ENCODE assay signal across 9 cellular contexts in genomic region chr7:25852249-25852994, GRCh38.
DNase-seq lines count a peak whose midpoint lies in the region; ATAC-seq, FAIRE-seq and TF ChIP-seq lines count a peak whose summit lies in the region.
"Had no signal": no experiment of that assay in that cellular context is flagged by ENCODE, and none has a peak within 500 bp of the region (broad histone marks: within the 10 kb centered on the region; RNA-seq: fewer than 3 reads in every experiment).

No MANE protein-coding gene starts in this region.

- H2BK120ac ChIP-seq in H1 (replicated peaks; ENCODE audit: low read depth, low read length), result no peak overlapping the region

- H3K36me3 Mint-ChIP-seq in CD14-positive monocyte, result peaks cover 7 to 18% of the 10 kb centered on the region in 2 donors
- H3K36me3 Mint-ChIP-seq in nephron progenitor cell (ENCODE audit: low read depth), result no peaks in the 10 kb centered on the region
- H3K36me3 Mint-ChIP-seq: memory B cell had no signal

- H4K20me1 ChIP-seq in H1 (replicated peaks in 1 of 2; ENCODE audit: control insufficient read depth in 1 of 2, insufficient read depth in 2 of 2, low read length in 2 of 2), result no peaks in the 10 kb centered on the region

- no peak overlapping the region for H3K27ac Mint-ChIP-seq in CD14-positive monocyte
- no peak overlapping the region for H3K27ac Mint-ChIP-seq in nephron progenitor cell

- no peak overlapping the region for H3K9ac ChIP-seq in H1 (replicated peaks in 1 of 4; ENCODE audit: extremely low read depth in 1 of 4, low read depth in 3 of 4, low read length in 3 of 4)

- POLR2A ChIA-PET in H1 (lab: Charles Lee; ENCODE audit: partially characterized antibody), result interaction anchor here (0.6 to 0.7 kb wide), 2 partner anchors 10 to 277 kb away, joined by 3 read pairs; no protein-coding TSS in a partner anchor

- TF ChIP-seq CTCF in CD14-positive monocyte (IDR thresholded peaks at IDR 0.05), result no peak
- TF ChIP-seq CTCF in H1 (IDR thresholded peaks at IDR 0.05; ENCODE audit: control extremely low read depth in 1 of 3, insufficient read depth in 1 of 3, low read depth in 1 of 3, low read length in 3 of 3), result no peak
- no peak for TF ChIP-seq CTCF in nephron progenitor cell (IDR thresholded peaks at IDR 0.05)

- H3K4ac ChIP-seq in H1 (replicated peaks; ENCODE audit: insufficient read length, low read depth, low read length), result no peak overlapping the region

- peak overlapping the region; percentile 22 to 68 (median 34) for H3K4me3 ChIP-seq in H1 (ENCODE audit: extremely low read depth in 1 of 4, insufficient read depth in 2 of 4, low read depth in 3 of 4, low read length in 4 of 4)

- no peak for TF ChIP-seq RAD21 in H1 (IDR thresholded peaks at IDR 0.05 in 1 of 2, conservative IDR thresholded peaks at IDR 0.05 in 1 of 2; ENCODE audit: low read depth in 2 of 2, low read length in 2 of 2)

- H3K4me1 Mint-ChIP-seq in CD14-positive monocyte (peaks cover 22% of the 10 kb centered on the region), nephron progenitor cell (peaks cover 68% of the 10 kb centered on the region)

- no peak overlapping the region for H4K5ac ChIP-seq in H1 (ENCODE audit: insufficient read length, low read depth, low read length)

- intact Hi-C loops in CD14-positive monocyte (cut with micrococcal nuclease), result no loop called here

- H3K23ac ChIP-seq in H1 (ENCODE audit: insufficient read length), result no peak overlapping the region

- H3K27ac ChIP-seq in H1 (ENCODE audit: low read depth, low read length), result no peak overlapping the region

- H3K27me3 ChIP-seq in H1 (replicated peaks in 1 of 4; ENCODE audit: control insufficient read depth in 3 of 4, extremely low read depth in 1 of 4, insufficient read depth in 3 of 4, low read length in 3 of 4), result peaks cover 16 to 47% (median 33%) of the 10 kb centered on the region in 4 experiments; a peak in 6 of 7 replicates

- H2AK5ac ChIP-seq in H1 (ENCODE audit: low read depth, low read length), result no peak overlapping the region

- no peak for TF ChIP-seq EP300 in H1 (IDR thresholded peaks at IDR 0.05; ENCODE audit: borderline replicate concordance in 1 of 2, low read depth in 2 of 2, low read length in 2 of 2)

- H2BK12ac ChIP-seq in H1 (ENCODE audit: low read depth, low read length), result no peak overlapping the region

- no peaks in the 10 kb centered on the region for H3K79me2 ChIP-seq in H1 (ENCODE audit: control insufficient read depth in 1 of 2, insufficient read depth in 2 of 2, low read length in 2 of 2)

- no peak overlapping the region for H2BK15ac ChIP-seq in H1 (ENCODE audit: low read length)

- 0 out of 2 replicates have a peak overlapping the region, but pooled peaks have one; percentile 43 for H3K18ac ChIP-seq in H1 (ENCODE audit: extremely low read depth, low read length)

- H3K27me3 Mint-ChIP-seq in CD14-positive monocyte (ENCODE audit: low read depth in 3 of 3), result peaks cover 52 to 65% (median 53%) of the 10 kb centered on the region in 3 donors
- H3K27me3 Mint-ChIP-seq in nephron progenitor cell (ENCODE audit: low read depth, poor library complexity), result peaks cover 2% of the 10 kb centered on the region

- no peak overlapping the region for H3K14ac ChIP-seq in H1 (ENCODE audit: insufficient read length)

- CTCF ChIA-PET in H1 (lab: Charles Lee; ENCODE audit: partially characterized antibody), result interaction anchor here (0.5 to 5.2 kb wide), 30 partner anchors 9 to 569 kb away, joined by 3 to 63 read pairs (median 4); no protein-coding TSS in a partner anchor

- H3K4me1 ChIP-seq in H1 (replicated peaks in 1 of 4; ENCODE audit: control insufficient read depth in 3 of 4, insufficient read depth in 4 of 4, low read length in 3 of 4), result peaks cover 0 to 6% (median 3%) of the 10 kb centered on the region in 4 experiments; a peak in 5 of 7 replicates

- H3K23me2 ChIP-seq in H1 (ENCODE audit: low read depth, low read length), result peaks cover 14% of the 10 kb centered on the region

- peak overlapping the region; percentile 56 to 92 for H3K4me3 Mint-ChIP-seq in CD14-positive monocyte
- peak overlapping the region; percentile 73 for H3K4me3 Mint-ChIP-seq in nephron progenitor cell

- WGBS in H1 (ENCODE audit: extremely low coverage in 1 of 2, insufficient coverage in 1 of 2, insufficient read length in 1 of 2, insufficient replicate concordance in 2 of 2, low coverage in 1 of 2, low lambda C conversion rate in 2 of 2, missing lambda C conversion rate in 1 of 2), 2 experiments, result 3% methylated on average over 59 of the region's 78 CpGs; no CpG with 5 or more reads in 1 of the 2 experiments

- H2AFZ ChIP-seq in H1 (ENCODE audit: low read length), result no peak overlapping the region

- H4K91ac ChIP-seq in H1 (replicated peaks; ENCODE audit: insufficient read length, low read length), result no peak overlapping the region

- no peak for ATAC-seq in HG02885 (IDR thresholded peaks at IDR 0.05; ENCODE audit: poor library complexity, unreplicated experiment)

- peak overlapping the region; percentile 11; the same call in 1 of the 2 replicates for H4K8ac ChIP-seq in H1 (ENCODE audit: extremely low read depth, insufficient read depth, low read length)

- no peak for TF ChIP-seq POLR2A in H1 (IDR thresholded peaks at IDR 0.05; ENCODE audit: control extremely low read depth in 1 of 2, low read depth in 2 of 2, low read length in 2 of 2)

- no peak overlapping the region for H2BK20ac ChIP-seq in H1 (ENCODE audit: low read length)

- H3K4me2 ChIP-seq in H1 (ENCODE audit: insufficient read depth in 1 of 2, low read depth in 2 of 2, low read length in 2 of 2), result peak overlapping the region; percentile 62 to 86

- H3K36me3 ChIP-seq in H1 (ENCODE audit: control insufficient read depth in 2 of 4, insufficient read depth in 4 of 4, low read length in 3 of 4), result no peaks in the 10 kb centered on the region

- no peaks in the 10 kb centered on the region for H3K9me3 ChIP-seq in H1 (ENCODE audit: insufficient read depth in 2 of 2, low read depth in 1 of 2, low read length in 1 of 2)

- no peak overlapping the region for H2BK5ac ChIP-seq in H1 (ENCODE audit: low read depth, low read length)

- H3K56ac ChIP-seq in H1 (replicated peaks; ENCODE audit: insufficient read length, low read depth, low read length), result no peak overlapping the region

- no peaks in the 10 kb centered on the region for H3K79me1 ChIP-seq in H1 (ENCODE audit: low read depth, low read length)

- DNase-seq in CD14-positive monocyte (ENCODE audit: low spot score) (no peak), M059J (ENCODE audit: low read depth) (peak; percentile 41), H1 (ENCODE audit: low read depth in 1 of 2, low spot score in 2 of 2) (peak in 1 of 2 experiments; percentile 79), nephron progenitor cell (peak; percentile 86), hepatic stellate cell (ENCODE audit: low spot score) (no peak), cortex of kidney (lab: John Stamatoyannopoulos, UW) (no peak), DMS79 (lab: John Stamatoyannopoulos, UW) (no peak)

- peaks cover 3 to 28% (median 23%) of the 10 kb centered on the region in 7 donors for H3K9me3 Mint-ChIP-seq in CD14-positive monocyte
- H3K9me3 Mint-ChIP-seq in nephron progenitor cell, result no peaks in the 10 kb centered on the region
- H3K9me3 Mint-ChIP-seq: memory B cell had no signal

- no peak for FAIRE-seq in H1 (lab: Jason Lieb, UNC)

TF ChIP-seq in H1, 55 proteins besides CTCF, POLR2A, EP300 and RAD21 (continues in another document):
- TF ChIP-seq KDM4A (IDR thresholded peaks at IDR 0.05; ENCODE audit: low read depth, low read length, severe bottlenecking), result peak; percentile 34
- peak; percentile 55 for TF ChIP-seq CTBP2 (IDR thresholded peaks at IDR 0.05; ENCODE audit: borderline replicate concordance, insufficient read depth, insufficient read length, low read length)
- no peak for TF ChIP-seq ATF2 (IDR thresholded peaks at IDR 0.05; ENCODE audit: low read length)
- TF ChIP-seq KDM1A (IDR thresholded peaks at IDR 0.05; ENCODE audit: borderline replicate concordance, low read length), result no peak
- peak; percentile 72 for TF ChIP-seq MAX (IDR thresholded peaks at IDR 0.05)
- TF ChIP-seq RFX5 (IDR thresholded peaks at IDR 0.05; ENCODE audit: borderline replicate concordance, low read depth, low read length), result no peak
- TF ChIP-seq EZH2 (IDR thresholded peaks at IDR 0.05; ENCODE audit: low read depth, low read length, severe bottlenecking), result peak; percentile 59
- TF ChIP-seq SRF (IDR thresholded peaks at IDR 0.05; ENCODE audit: low read depth, low read length), result no peak
- TF ChIP-seq EGR1 (IDR thresholded peaks at IDR 0.05; ENCODE audit: borderline replicate concordance, low read depth, low read length), result no peak
- TF ChIP-seq SIX5 (IDR thresholded peaks at IDR 0.05; ENCODE audit: low read depth, low read length), result no peak
- TF ChIP-seq BRCA1 (IDR thresholded peaks at IDR 0.05; ENCODE audit: low read depth, low read length), result no peak
- TF ChIP-seq ASH2L (IDR thresholded peaks at IDR 0.05; ENCODE audit: low read length), result peak; percentile 11
- no peak for TF ChIP-seq TBP (IDR thresholded peaks at IDR 0.05; ENCODE audit: low read depth, low read length)
- TF ChIP-seq POLR2AphosphoS5 (IDR thresholded peaks at IDR 0.05; ENCODE audit: low read depth, low read length), result no peak
- TF ChIP-seq CEBPB (IDR thresholded peaks at IDR 0.05; ENCODE audit: low read depth, low read length), result no peak
- peak; percentile 96 for TF ChIP-seq E2F6 (IDR thresholded peaks at IDR 0.05)

Comparison
In these comparisons a context has a peak if more than half of its experiments do, and no peak if none do; other contexts are left out.
1. DNase-seq: peak in M059J (single experiment) and nephron progenitor cell (single experiment); none in CD14-positive monocyte (single experiment), hepatic stellate cell (single experiment), cortex of kidney (single experiment) and DMS79 (single experiment).